25 cellular contexts compared by ENCODE assay signal in genomic region chr20:3738109-3739053, GRCh38. TPM values are rescaled to one million over a fixed set of nuclear protein-coding genes. Genes with fewer than 3 reads are reported as not detected.
DNase-seq lines count a peak whose midpoint lies in the region; ATAC-seq and TF ChIP-seq lines count a peak whose summit lies in the region.
"Had no signal": no experiment of that assay in that cellular context is flagged by ENCODE, and none has a peak within 500 bp of the region (broad histone marks: within the 10 kb centered on the region; RNA-seq: fewer than 3 reads in every experiment).

No MANE protein-coding gene starts in this region.

- POLR2A ChIA-PET in RWPE1 (lab: Yijun Ruan, JAX; ENCODE audit: low non-redundant PET) = no interaction called here

- no peak overlapping the region for H3K4me3 Mint-ChIP-seq in activated T-cell treated with anti-CD3 and anti-CD28 coated beads, Interleukin-2, amount 50 U/mL, for 72 hours
- H3K4me3 Mint-ChIP-seq: activated CD4-positive, alpha-beta T cell treated with anti-CD3 and anti-CD28 coated beads, Interleukin-2, amount 10 ng/mL, durations not matched to agents 24 days and 14 days; activated naive CD8-positive, alpha-beta T cell treated with anti-CD3 and anti-CD28 coated beads, Interleukin-2, amount 50 U/mL, for 24 hours; CD4-positive, alpha-beta T cell; memory B cell had no signal

- H3K36me3 ChIP-seq in left ventricle myocardium inferior (peaks cover 10% of the 10 kb centered on the region), liver (ENCODE audit: control insufficient read depth in 4 of 4, insufficient read depth in 3 of 4, low read depth in 1 of 4, low read length in 3 of 4) (no peaks in the 10 kb centered on the region)
- H3K36me3 ChIP-seq: pancreas had no signal

- H3K9me3 ChIP-seq in left ventricle myocardium inferior (replicated peaks) = no peaks in the 10 kb centered on the region
- H3K9me3 ChIP-seq in liver (ENCODE audit: control insufficient read depth in 4 of 4, low read length in 3 of 4) = no peaks in the 10 kb centered on the region
- H3K9me3 ChIP-seq: pancreas had no signal

- no peak for TF ChIP-seq RAD21 in liver (IDR thresholded peaks at IDR 0.05)

- no peak for DNase-seq in left ventricle myocardium inferior
- no peak for DNase-seq in Right ventricle myocardium superior
- DNase-seq in amniotic epithelial cell (ENCODE audit: low read depth) = peak; percentile 47
- no peak for DNase-seq in NCI-H510A (lab: John Stamatoyannopoulos, UW)
- DNase-seq in RWPE1 (ENCODE audit: low spot score) = no peak
- DNase-seq in dorsolateral prefrontal cortex = no peak
- DNase-seq in activated T-cell treated with anti-CD3 and anti-CD28 coated beads, Interleukin-2, amount 50 U/mL, for 72 hours = no peak
- DNase-seq: activated CD4-positive, alpha-beta T cell treated with anti-CD3 and anti-CD28 coated beads, Interleukin-2, amount 10 ng/mL, durations not matched to agents 24 days and 14 days; activated naive CD8-positive, alpha-beta T cell treated with anti-CD3 and anti-CD28 coated beads, Interleukin-2, amount 50 U/mL, for 24 hours; CD4-positive, alpha-beta T cell; DMS79; GOT3; hippocampal formation; islet precursor cell; naive B cell; NCI-H1048; NCI-H2029 treated with DMSO at 0.1 percent for 48 hours; NCI-H524; stimulated activated CD4-positive, alpha-beta T cell treated with anti-CD3 and anti-CD28 coated beads, Interleukin-1b, Interleukin-23, amount 100 ng/mL, for 48 hours; stimulated activated naive CD4-positive, alpha-beta T cell had no signal

- H3K4me3 ChIP-seq in left ventricle myocardium inferior = peak overlapping the region; percentile 33
- H3K4me3 ChIP-seq in liver (ENCODE audit: low read depth in 1 of 3, low read length in 3 of 3) = no peak overlapping the region
- H3K4me3 ChIP-seq in dorsolateral prefrontal cortex = no peak overlapping the region
- H3K4me3 ChIP-seq: pancreas had no signal

- no peak for TF ChIP-seq CTCF in left ventricle myocardium inferior (IDR thresholded peaks at IDR 0.05; ENCODE audit: borderline replicate concordance)
- TF ChIP-seq CTCF in liver (IDR thresholded peaks at IDR 0.05; ENCODE audit: low read depth, low read length, missing input control) = no peak
- TF ChIP-seq CTCF in RWPE1 (conservative IDR thresholded peaks at IDR 0.05; ENCODE audit: low read depth) = no peak
- TF ChIP-seq CTCF in dorsolateral prefrontal cortex (IDR thresholded peaks at IDR 0.05 in 54 of 56, conservative IDR thresholded peaks at IDR 0.05 in 2 of 56; ENCODE audit: low read depth in 1 of 56, partially characterized antibody in 56 of 56) = no peak

- H3K4me1 ChIP-seq in left ventricle myocardium inferior (peaks cover 85% of the 10 kb centered on the region), liver (ENCODE audit: control insufficient read depth in 4 of 4, insufficient read depth in 4 of 4, low read length in 3 of 4) (peaks cover 5 to 12% (median 8%) of the 10 kb centered on the region in 4 donors)

- peaks cover 3% of the 10 kb centered on the region for H3K27me3 Mint-ChIP-seq in activated T-cell treated with anti-CD3 and anti-CD28 coated beads, Interleukin-2, amount 50 U/mL, for 72 hours (ENCODE audit: low read depth)

- H3K27me3 ChIP-seq in left ventricle myocardium inferior (ENCODE audit: low read depth) (peaks cover under 1% of the 10 kb centered on the region), liver (ENCODE audit: control insufficient read depth in 4 of 4, insufficient read depth in 4 of 4, low read length in 3 of 4) (no peaks in the 10 kb centered on the region), dorsolateral prefrontal cortex (peaks cover 0 to 5% (median 0%) of the 10 kb centered on the region in 45 donors)
- H3K27me3 ChIP-seq: pancreas had no signal

- no peaks in the 10 kb centered on the region for H3K9me3 Mint-ChIP-seq in activated T-cell treated with anti-CD3 and anti-CD28 coated beads, Interleukin-2, amount 50 U/mL, for 72 hours
- H3K9me3 Mint-ChIP-seq: activated CD4-positive, alpha-beta T cell treated with anti-CD3 and anti-CD28 coated beads, Interleukin-2, amount 10 ng/mL, durations not matched to agents 24 days and 14 days; activated naive CD8-positive, alpha-beta T cell treated with anti-CD3 and anti-CD28 coated beads, Interleukin-2, amount 50 U/mL, for 24 hours; CD4-positive, alpha-beta T cell; memory B cell; naive B cell had no signal

- H3K9ac ChIP-seq in liver (ENCODE audit: low read depth in 1 of 2, low read length in 2 of 2) = no peak overlapping the region

- H3K27ac ChIP-seq in left ventricle myocardium inferior (replicated peaks) = peak overlapping the region; percentile 95
- H3K27ac ChIP-seq in liver (ENCODE audit: low read depth in 1 of 2, low read length in 2 of 2) = no peak overlapping the region
- no peak overlapping the region for H3K27ac ChIP-seq in RWPE1
- H3K27ac ChIP-seq in dorsolateral prefrontal cortex = peak overlapping the region in 5 of 59 donors; percentile 10 to 36 (median 29)
- H3K27ac ChIP-seq: pancreas had no signal

- 44% methylated on average over 11 of the region's 11 CpGs for WGBS in liver

- CTCF ChIA-PET in RWPE1 (lab: Yijun Ruan, JAX) = interaction anchor here (0.5 to 2.4 kb wide), 4 partner anchors 11 to 818 kb away, joined by 3 to 7 read pairs (median 4); partner anchors contain the start of gene ADISSP

- no peaks in the 10 kb centered on the region for H3K36me3 Mint-ChIP-seq in activated T-cell treated with anti-CD3 and anti-CD28 coated beads, Interleukin-2, amount 50 U/mL, for 72 hours (ENCODE audit: insufficient read depth in 2 of 2)
- H3K36me3 Mint-ChIP-seq: memory B cell, naive B cell had no signal

- H3K27ac Mint-ChIP-seq in activated T-cell treated with anti-CD3 and anti-CD28 coated beads, Interleukin-2, amount 50 U/mL, for 72 hours = no peak overlapping the region
- H3K27ac Mint-ChIP-seq: activated CD4-positive, alpha-beta T cell treated with anti-CD3 and anti-CD28 coated beads, Interleukin-2, amount 10 ng/mL, durations not matched to agents 24 days and 14 days; activated naive CD8-positive, alpha-beta T cell treated with anti-CD3 and anti-CD28 coated beads, Interleukin-2, amount 50 U/mL, for 24 hours; CD4-positive, alpha-beta T cell; memory B cell had no signal

- ATAC-seq in Right ventricle myocardium superior (ENCODE audit: poor library complexity) = no peak
- no peak for ATAC-seq in activated T-cell treated with anti-CD3 and anti-CD28 coated beads, Interleukin-2, amount 50 U/mL, for 72 hours (replicated peaks in 1 of 2)
- ATAC-seq: activated naive CD8-positive, alpha-beta T cell treated with anti-CD3 and anti-CD28 coated beads, Interleukin-2, amount 50 U/mL, for 24 hours; pancreas had no signal

- intact Hi-C loops in left ventricle myocardium inferior (cut with micrococcal nuclease) (no loop called here), Right ventricle myocardium superior (cut with DNase I) (no loop called here), dorsolateral prefrontal cortex (cut with DNase I) (no loop called here)

- H3K4me1 Mint-ChIP-seq in activated T-cell treated with anti-CD3 and anti-CD28 coated beads, Interleukin-2, amount 50 U/mL, for 72 hours (ENCODE audit: low read depth) = no peaks in the 10 kb centered on the region
- H3K4me1 Mint-ChIP-seq: activated CD4-positive, alpha-beta T cell treated with anti-CD3 and anti-CD28 coated beads, Interleukin-2, amount 10 ng/mL, durations not matched to agents 24 days and 14 days; activated naive CD8-positive, alpha-beta T cell treated with anti-CD3 and anti-CD28 coated beads, Interleukin-2, amount 50 U/mL, for 24 hours; memory B cell; naive B cell had no signal

TF ChIP-seq in liver, 16 proteins besides CTCF, POLR2A, EP300 and RAD21:
- TF ChIP-seq FOXA1 (IDR thresholded peaks at IDR 0.05) (no peak), RXRA (IDR thresholded peaks at IDR 0.05) (peak; percentile 76 to 82), YY1 (IDR thresholded peaks at IDR 0.05) (peak; percentile 24), SP1 (IDR thresholded peaks at IDR 0.05) (peak; percentile 8), HNF4G (IDR thresholded peaks at IDR 0.05) (no peak), HNF4A (conservative IDR thresholded peaks at IDR 0.05) (peak; percentile 64 to 68), MAX (IDR thresholded peaks at IDR 0.05) (no peak)

RNA-seq across cellular contexts. Expression of gene HSPA12B, which starts 5.9 kb away (rescaled TPM):
- total RNA-seq in left ventricle myocardium inferior (12.5 TPM), Right ventricle myocardium superior (16.6 TPM), liver (1 to 10 TPM in 1 of 2 donors, under 1 TPM in 1; 0.98 to 1.8 TPM), dorsolateral prefrontal cortex (10 to 100 TPM in 1 of 120 experiments, 1 to 10 TPM in 119; 1.5 to 11.0 (median 4.9) TPM)
- polyA plus RNA-seq in liver = under 1 TPM; 0.72 to 0.76 TPM
- total RNA-seq in activated T-cell treated with anti-CD3 and anti-CD28 coated beads, Interleukin-2, amount 50 U/mL, for 72 hours = not detected
- total RNA-seq: activated CD4-positive, alpha-beta T cell treated with anti-CD3 and anti-CD28 coated beads, Interleukin-2, amount 10 ng/mL, durations not matched to agents 24 days and 14 days; fibroblast of villous mesenchyme had no signal

RNA-seq across cellular contexts. Expression of gene SIGLEC1, which starts 26.0 kb away (rescaled TPM):
- total RNA-seq in left ventricle myocardium inferior = 6.4 TPM
- total RNA-seq in Right ventricle myocardium superior = 9.6 TPM
- total RNA-seq in liver = 1 to 10 TPM; 6.7 to 7.5 TPM
- 1 to 10 TPM; 2.3 to 7.8 TPM for polyA plus RNA-seq in liver
- total RNA-seq in dorsolateral prefrontal cortex = 10 to 100 TPM in 3 of 120 experiments, 1 to 10 TPM in 78, under 1 TPM in 39; 0.16 to 15.1 (median 1.2) TPM
- total RNA-seq in activated T-cell treated with anti-CD3 and anti-CD28 coated beads, Interleukin-2, amount 50 U/mL, for 72 hours = under 1 TPM in 1 of 2 donors, not detected in 1; 0.02 TPM
- total RNA-seq: activated CD4-positive, alpha-beta T cell treated with anti-CD3 and anti-CD28 coated beads, Interleukin-2, amount 10 ng/mL, durations not matched to agents 24 days and 14 days; endothelial cell of umbilical vein; fibroblast of villous mesenchyme had no signal
- polyA plus RNA-seq: endothelial cell of umbilical vein had no signal

RNA-seq across cellular contexts. Expression of gene ADISSP, which starts 29.2 kb away (rescaled TPM):
- total RNA-seq in left ventricle myocardium inferior = 10.2 TPM
- total RNA-seq in Right ventricle myocardium superior = 11.3 TPM
- 10 to 100 TPM in 1 of 2 donors, 1 to 10 TPM in 1; 3.8 to 27.3 TPM for total RNA-seq in liver
- 10 to 100 TPM in 1 of 2 donors, 1 to 10 TPM in 1; 9.9 to 10.8 TPM for polyA plus RNA-seq in liver
- 10 to 100 TPM; 19.0 to 45.5 (median 31.1) TPM for total RNA-seq in dorsolateral prefrontal cortex
- total RNA-seq in activated T-cell treated with anti-CD3 and anti-CD28 coated beads, Interleukin-2, amount 50 U/mL, for 72 hours = 10 to 100 TPM; 26.3 to 35.8 TPM

RNA-seq across cellular contexts. Expression of gene SPEF1, which starts 42.9 kb away (rescaled TPM):
- total RNA-seq in left ventricle myocardium inferior = 0.33 TPM
- total RNA-seq in Right ventricle myocardium superior = 0.32 TPM
- total RNA-seq in liver = not detected
- polyA plus RNA-seq in liver = not detected
- 10 to 100 TPM in 3 of 120 experiments, 1 to 10 TPM in 117; 2.0 to 11.0 (median 5.3) TPM for total RNA-seq in dorsolateral prefrontal cortex
- total RNA-seq in activated T-cell treated with anti-CD3 and anti-CD28 coated beads, Interleukin-2, amount 50 U/mL, for 72 hours = under 1 TPM; 0.48 to 0.49 TPM
- total RNA-seq: activated CD4-positive, alpha-beta T cell treated with anti-CD3 and anti-CD28 coated beads, Interleukin-2, amount 10 ng/mL, durations not matched to agents 24 days and 14 days; CD4-positive, alpha-beta T cell had no signal

RNA-seq across cellular contexts. Expression of gene CENPB, which starts 48.2 kb away (rescaled TPM):
- 70.7 TPM for total RNA-seq in left ventricle myocardium inferior
- 68.3 TPM for total RNA-seq in Right ventricle myocardium superior
- total RNA-seq in liver = 10 to 100 TPM; 20.3 to 30.5 TPM
- polyA plus RNA-seq in liver = 10 to 100 TPM in 1 of 2 donors, 1 to 10 TPM in 1; 4.5 to 32.4 TPM
- 100 to 1,000 TPM in 20 of 120 experiments, 10 to 100 TPM in 100; 53.5 to 178 (median 74.0) TPM for total RNA-seq in dorsolateral prefrontal cortex
- total RNA-seq in activated T-cell treated with anti-CD3 and anti-CD28 coated beads, Interleukin-2, amount 50 U/mL, for 72 hours = 10 to 100 TPM; 30.4 to 31.5 TPM
